Comparison of ENCODE assay signal across 1 cellular context in genomic region chr16:74443624-74444346, GRCh38. TPM values are rescaled to one million over a fixed set of nuclear protein-coding genes. Genes with fewer than 3 reads are reported as not detected.
"Had no signal": no experiment of that assay in that cellular context is flagged by ENCODE, and none has a peak within 500 bp of the region (broad histone marks: within the 10 kb centered on the region; RNA-seq: fewer than 3 reads in every experiment).

No MANE protein-coding gene starts in this region.

RNA-seq across cellular contexts. Expression of gene CLEC18B, which starts 22.5 kb away (rescaled TPM):
- polyA plus RNA-seq: naive thymus-derived CD4-positive, alpha-beta T cell had no signal
